In genomic region chr1:226444901-226445300, GRCh38 we compare ENCODE assay signal across 8 cellular contexts. TPM values are rescaled to one million over a fixed set of nuclear protein-coding genes. Genes with fewer than 3 reads are reported as not detected.
DNase-seq lines count a peak whose midpoint lies in the region; ATAC-seq and TF ChIP-seq lines count a peak whose summit lies in the region.

No MANE protein-coding gene starts in this region.

- CTCF ChIA-PET in activated CD4-positive, alpha-beta memory T cell treated with anti-CD3 and anti-CD28 coated beads for 36 hours (lab: Charles Lee): interaction anchor here (0.5 to 2.2 kb wide), 7 partner anchors 13 to 164 kb away, joined by 3 to 22 read pairs (median 4); partner anchors contain the start of gene PARP1

- no peaks in the 10 kb centered on the region for H3K9me3 Mint-ChIP-seq in activated CD4-positive, alpha-beta memory T cell treated with anti-CD3 and anti-CD28 coated beads for 36 hours

- intact Hi-C loops in activated CD4-positive, alpha-beta memory T cell treated with anti-CD3 and anti-CD28 coated beads for 36 hours (cut with micrococcal nuclease): loop anchor here (1.0 to 5.0 kb wide), 2 partner anchors 20 to 102 kb away; partner anchors contain the start of gene STUM
- intact Hi-C loops in heart right ventricle (cut with DNase I): no loop called here

- H3K27me3 ChIP-seq in heart right ventricle: peaks cover 0 to 19% (median 11%) of the 10 kb centered on the region in 7 donors

- no peak overlapping the region for H3K27ac ChIP-seq in heart right ventricle

- no peaks in the 10 kb centered on the region for H3K4me1 ChIP-seq in heart right ventricle

- H3K36me3 ChIP-seq in heart right ventricle: no peaks in the 10 kb centered on the region

- peaks cover 32% of the 10 kb centered on the region for H3K4me1 Mint-ChIP-seq in activated CD4-positive, alpha-beta memory T cell treated with anti-CD3 and anti-CD28 coated beads for 36 hours (ENCODE audit: low read depth)

- H3K9me3 ChIP-seq in heart right ventricle: no peaks in the 10 kb centered on the region

- ATAC-seq in HG03354 (IDR thresholded peaks at IDR 0.05; ENCODE audit: poor library complexity, severe bottlenecking, unreplicated experiment): peak; percentile 100
- ATAC-seq in heart right ventricle: no peak

- POLR2A ChIA-PET in activated CD4-positive, alpha-beta memory T cell treated with anti-CD3 and anti-CD28 coated beads for 36 hours (lab: Charles Lee): interaction anchor here (1.0 to 1.9 kb wide), 3 partner anchors 9 to 37 kb away, joined by 4 to 13 read pairs (median 4); partner anchors contain the start of gene PARP1

- no peaks in the 10 kb centered on the region for H3K36me3 Mint-ChIP-seq in activated CD4-positive, alpha-beta memory T cell treated with anti-CD3 and anti-CD28 coated beads for 36 hours

- peak overlapping the region; percentile 6 for H3K27ac Mint-ChIP-seq in activated CD4-positive, alpha-beta memory T cell treated with anti-CD3 and anti-CD28 coated beads for 36 hours

- WGBS in heart right ventricle, 2 donors: 74 to 87% methylated on average over 2 of the region's 2 CpGs

- H3K4me3 ChIP-seq in heart right ventricle: no peak overlapping the region

- DNase-seq in SKM-1 treated with dmso at 0.1 percent for 144 hours (lab: John Stamatoyannopoulos, UW; ENCODE audit: unreplicated experiment) (peak; percentile 24), SKM-1 (lab: John Stamatoyannopoulos, UW; ENCODE audit: unreplicated experiment) (no peak), mucosa of gallbladder (ENCODE audit: low spot score) (peak; percentile 27), NCI-H1092 (lab: John Stamatoyannopoulos, UW) (no peak), heart right ventricle (no peak), SIG-M5 treated with dmso at 0.1 percent for 504 hours (lab: John Stamatoyannopoulos, UW; ENCODE audit: unreplicated experiment) (no peak)
- peak; percentile 81 for DNase-seq in activated CD4-positive, alpha-beta memory T cell treated with anti-CD3 and anti-CD28 coated beads for 36 hours

- no peaks in the 10 kb centered on the region for H3K27me3 Mint-ChIP-seq in activated CD4-positive, alpha-beta memory T cell treated with anti-CD3 and anti-CD28 coated beads for 36 hours

- H3K4me3 Mint-ChIP-seq in activated CD4-positive, alpha-beta memory T cell treated with anti-CD3 and anti-CD28 coated beads for 36 hours: no peak overlapping the region

- TF ChIP-seq CTCF in heart right ventricle (IDR thresholded peaks at IDR 0.05): no peak

RNA-seq across cellular contexts. Expression of gene PARP1, which starts 37.0 kb away (rescaled TPM):
- total RNA-seq in activated CD4-positive, alpha-beta memory T cell treated with anti-CD3 and anti-CD28 coated beads for 36 hours: 100 to 1,000 TPM; 301 to 308 TPM
- total RNA-seq in mucosa of gallbladder (68.0 TPM), heart right ventricle (100 to 1,000 TPM in 9 of 10 donors, 10 to 100 TPM in 1; 98.9 to 154 (median 111) TPM)
- polyA plus RNA-seq in heart right ventricle: 10 to 100 TPM; 36.1 to 70.0 TPM

Comparison
In these comparisons a context has a peak if more than half of its experiments do, and no peak if none do; other contexts are left out.
1. DNase-seq: peak in SKM-1 treated with dmso at 0.1 percent for 144 hours (single experiment), activated CD4-positive, alpha-beta memory T cell treated with anti-CD3 and anti-CD28 coated beads for 36 hours (single experiment) and mucosa of gallbladder (single experiment); none in SKM-1 (single experiment), NCI-H1092 (single experiment), heart right ventricle (0 of 2) and SIG-M5 treated with dmso at 0.1 percent for 504 hours (single experiment).